ENCODE assay signal across 20 cellular contexts in the genomic region with DNA sequence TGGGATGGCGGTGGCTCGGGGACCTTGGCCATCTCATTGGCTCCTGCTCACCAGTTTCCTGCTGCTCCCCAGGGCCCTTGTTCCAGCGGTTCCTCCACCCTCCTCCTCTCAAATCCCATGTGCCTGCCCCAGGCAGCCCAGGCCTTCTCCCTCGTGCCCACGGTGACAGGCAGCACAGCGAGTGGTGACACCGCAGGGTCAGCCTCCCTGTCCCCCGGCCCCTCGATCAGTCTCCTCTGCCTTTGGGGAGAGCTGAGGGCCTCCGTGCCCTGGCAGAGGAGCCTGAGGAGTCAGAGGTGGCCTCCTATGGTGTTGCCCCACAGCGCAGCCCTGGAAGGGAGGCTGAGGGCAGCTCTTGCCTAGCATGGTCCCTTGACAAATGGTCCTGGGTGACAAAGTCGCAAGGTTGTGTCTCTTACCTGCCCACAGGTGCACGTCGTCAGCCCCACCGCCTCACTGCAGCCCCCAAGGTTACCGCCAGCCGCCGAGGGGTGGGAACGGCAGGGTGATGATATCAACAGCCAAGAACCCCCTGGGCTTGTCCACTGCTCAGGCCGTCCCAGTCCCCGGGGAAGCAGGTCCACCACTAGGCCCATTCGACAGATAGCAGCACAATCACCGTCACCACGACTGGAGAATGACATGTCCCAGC. TPM values are rescaled to one million over a fixed set of nuclear protein-coding genes. Genes with fewer than 3 reads are reported as not detected.
A peak's percentile ranks its signal among the peaks of the same experiment; 100 is the strongest.
DNase-seq lines count a peak whose midpoint lies in the region; ATAC-seq, FAIRE-seq and TF ChIP-seq lines count a peak whose summit lies in the region.
"Had no signal": no experiment of that assay in that cellular context is flagged by ENCODE, and none has a peak within 500 bp of the region (broad histone marks: within the 10 kb centered on the region; RNA-seq: fewer than 3 reads in every experiment).

No MANE protein-coding gene starts in this region.

- H3K27ac ChIP-seq in AG04450 (ENCODE audit: low read depth, low read length) (peak overlapping the region; percentile 61), Panc1 (ENCODE audit: low read length) (peak overlapping the region; percentile 94), endothelial cell of umbilical vein (ENCODE audit: insufficient read depth, low read depth, low read length) (peak overlapping the region; percentile 75), trophoblast cell (ENCODE audit: low read depth, low read length) (peak overlapping the region; percentile 4), esophagus squamous epithelium (no peak overlapping the region)

- H2BK12ac ChIP-seq in trophoblast cell (ENCODE audit: low read length), result peak overlapping the region; percentile 77

- peak overlapping the region; percentile 10 for H2BK120ac ChIP-seq in trophoblast cell (ENCODE audit: insufficient read depth, low read length, poor library complexity)

- no peak overlapping the region for H3K27ac Mint-ChIP-seq in Calu3 (ENCODE audit: unreplicated experiment)

- H3K9me1 ChIP-seq in endothelial cell of umbilical vein (replicated peaks; ENCODE audit: control insufficient read depth, extremely low read depth, insufficient read depth, low read length), result no peaks in the 10 kb centered on the region

- intact Hi-C loops in Panc1 (cut with micrococcal nuclease; ENCODE audit: unreplicated experiment), result no loop called here
- intact Hi-C loops in endothelial cell of umbilical vein (cut with micrococcal nuclease), result loop anchor here (2.0 kb wide), 1 partner anchor 175 kb away; no protein-coding TSS in a partner anchor
- intact Hi-C loops in esophagus squamous epithelium (cut with DNase I), result no loop called here
- intact Hi-C loops in Calu3 (cut with micrococcal nuclease; ENCODE audit: unreplicated experiment), result no loop called here

- peaks cover 42% of the 10 kb centered on the region for H3K79me1 ChIP-seq in trophoblast cell (ENCODE audit: low read length)

- H3K23ac ChIP-seq in trophoblast cell (ENCODE audit: low read length), result no peak overlapping the region

- no peaks in the 10 kb centered on the region for H3K9me3 Mint-ChIP-seq in Calu3 (ENCODE audit: low read depth, unreplicated experiment)
- H3K9me3 Mint-ChIP-seq: CD14-positive monocyte had no signal

- WGBS in trophoblast cell (ENCODE audit: extremely low coverage, insufficient coverage, insufficient read length), result no CpG with 5 or more reads among the region's 24 CpGs
- WGBS in esophagus squamous epithelium, 2 donors, result 85 to 97% methylated on average over 7 to 17 of the region's 24 CpGs

- no peak overlapping the region for H2BK5ac ChIP-seq in trophoblast cell (ENCODE audit: low read depth, low read length, poor library complexity)

- H3K4me2 ChIP-seq in endothelial cell of umbilical vein (ENCODE audit: insufficient read depth, low read length) (no peak overlapping the region), trophoblast cell (ENCODE audit: low read length) (no peak overlapping the region)

- FAIRE-seq in endothelial cell of umbilical vein (lab: Jason Lieb, UNC), result no peak
- FAIRE-seq: A204.1 had no signal

- peak overlapping the region; percentile 71 for H4K91ac ChIP-seq in trophoblast cell (ENCODE audit: low read depth, low read length)

- dilution Hi-C loops in endothelial cell of umbilical vein (cut with MboI; ENCODE audit: extremely low pct_ligation_motif_present, low sequenced_read_pairs), result loop anchor here (25.0 kb wide), 1 partner anchor 95 kb away; no protein-coding TSS in a partner anchor

- DNase-seq in AG04450 (ENCODE audit: low read depth, low spot score) (no peak), Panc1 (ENCODE audit: low read depth, low spot score) (no peak), endothelial cell of umbilical vein (ENCODE audit: low read depth, low spot score) (no peak), trophoblast cell (no peak), Ammon's horn (ENCODE audit: low spot score) (no peak), esophagus squamous epithelium (lab: John Stamatoyannopoulos, UW) (no peak), Calu3 (no peak)
- DNase-seq: DMS153, GDM1, GOT3, KG1, MV-4-11, NCI-H187, NCI-H226, NCI-H524 treated with DMSO at 0.1 percent for 48 hours, PC-3, SW 1271 had no signal

- H3K79me2 ChIP-seq in endothelial cell of umbilical vein (ENCODE audit: control insufficient read depth, insufficient read depth, low read length), result peaks cover 44% of the 10 kb centered on the region
- H3K79me2 ChIP-seq in trophoblast cell (ENCODE audit: control insufficient read depth, insufficient read depth, low read length, poor library complexity), result peaks cover 8% of the 10 kb centered on the region

- H3K4me1 Mint-ChIP-seq in Calu3 (ENCODE audit: low read depth, unreplicated experiment), result peaks cover 23% of the 10 kb centered on the region

- peak overlapping the region; percentile 89 for H2AK5ac ChIP-seq in trophoblast cell (ENCODE audit: low read length)

- TF ChIP-seq CTCF in AG04450 (IDR thresholded peaks at IDR 0.05; ENCODE audit: low read depth, low read length) (no peak), Panc1 (IDR thresholded peaks at IDR 0.05) (no peak), endothelial cell of umbilical vein (IDR thresholded peaks at IDR 0.05; ENCODE audit: extremely low read depth in 1 of 2, insufficient read depth in 1 of 2, low read depth in 1 of 2, low read length in 2 of 2) (no peak), esophagus squamous epithelium (IDR thresholded peaks at IDR 0.05) (no peak), Calu3 (IDR thresholded peaks at IDR 0.05; ENCODE audit: unreplicated experiment) (no peak)

- H3K4me3 Mint-ChIP-seq in Calu3 (ENCODE audit: low read depth, unreplicated experiment), result no peak overlapping the region
- H3K4me3 Mint-ChIP-seq: CD14-positive monocyte had no signal

- H3K36me3 Mint-ChIP-seq in Calu3 (ENCODE audit: insufficient read depth, unreplicated experiment), result peaks cover 14% of the 10 kb centered on the region

- POLR2A ChIA-PET in AG04450 (lab: Yijun Ruan, JAX) (interaction anchor here (2.9 kb wide), 1 partner anchor 22 kb away, joined by 12 read pairs; no protein-coding TSS in a partner anchor), Panc1 (lab: Charles Lee) (no interaction called here), endothelial cell of umbilical vein (lab: Charles Lee) (no interaction called here)

- no peak overlapping the region for H3K14ac ChIP-seq in trophoblast cell (ENCODE audit: low read length)

- TF ChIP-seq POLR2A in endothelial cell of umbilical vein (IDR thresholded peaks at IDR 0.05; ENCODE audit: low read depth, low read length) (no peak), esophagus squamous epithelium (IDR thresholded peaks at IDR 0.05) (no peak)

- H3K27me3 ChIP-seq in AG04450 (ENCODE audit: control insufficient read depth, insufficient read depth, low read length), result no peaks in the 10 kb centered on the region
- H3K27me3 ChIP-seq in Panc1 (ENCODE audit: control insufficient read depth, insufficient read depth, low read length), result no peaks in the 10 kb centered on the region
- no peaks in the 10 kb centered on the region for H3K27me3 ChIP-seq in endothelial cell of umbilical vein (ENCODE audit: control insufficient read depth in 2 of 2, insufficient read depth in 2 of 2, low read length in 2 of 2)
- no peaks in the 10 kb centered on the region for H3K27me3 ChIP-seq in trophoblast cell (ENCODE audit: insufficient read depth, low read length)
- H3K27me3 ChIP-seq in esophagus squamous epithelium, result no peaks in the 10 kb centered on the region

- H3K36me3 ChIP-seq in Panc1 (ENCODE audit: control insufficient read depth, insufficient read depth, low read length) (no peaks in the 10 kb centered on the region), endothelial cell of umbilical vein (ENCODE audit: control insufficient read depth in 2 of 2, extremely low read depth in 1 of 2, insufficient read depth in 2 of 2, low read length in 2 of 2) (peaks cover 3 to 20% of the 10 kb centered on the region in 2 experiments), trophoblast cell (ENCODE audit: control insufficient read depth in 1 of 2, insufficient read depth in 2 of 2, low read length in 2 of 2) (peaks cover 19 to 28% of the 10 kb centered on the region in 2 experiments), esophagus squamous epithelium (peaks cover 0 to 44% (median 4%) of the 10 kb centered on the region in 3 donors)

- H3K4ac ChIP-seq in trophoblast cell (ENCODE audit: low read depth, low read length), result peak overlapping the region; percentile 37

- H3K18ac ChIP-seq in trophoblast cell (ENCODE audit: low read length), result peak overlapping the region; percentile 71

- H3K27me3 Mint-ChIP-seq in Calu3 (ENCODE audit: unreplicated experiment), result no peaks in the 10 kb centered on the region

- CTCF ChIA-PET in AG04450 (lab: Charles Lee) (interaction anchor here (1.1 to 2.0 kb wide), 3 partner anchors 12 to 166 kb away, joined by 3 to 7 read pairs (median 4); no protein-coding TSS in a partner anchor), Panc1 (lab: Charles Lee) (no interaction called here), endothelial cell of umbilical vein (lab: Charles Lee) (interaction anchor here (4.7 kb wide), 1 partner anchor 175 kb away, joined by 29 read pairs; no protein-coding TSS in a partner anchor), Calu3 (lab: Charles Lee) (no interaction called here)

- H3K4me1 ChIP-seq in Panc1 (ENCODE audit: control insufficient read depth, insufficient read depth, low read length), result peaks cover 63% of the 10 kb centered on the region
- peaks cover 31% of the 10 kb centered on the region for H3K4me1 ChIP-seq in endothelial cell of umbilical vein (ENCODE audit: control insufficient read depth, extremely low read depth, insufficient read depth, low read length)
- H3K4me1 ChIP-seq in trophoblast cell (ENCODE audit: control insufficient read depth in 1 of 2, insufficient read depth in 2 of 2, low read length in 2 of 2), result peaks cover 41 to 53% of the 10 kb centered on the region in 2 experiments
- peaks cover 0 to 18% (median 0%) of the 10 kb centered on the region in 3 donors for H3K4me1 ChIP-seq in esophagus squamous epithelium

- in situ Hi-C loops in Panc1 (cut with HindIII; ENCODE audit: low pct_unique_long_range_greater_than_20kb, low sequenced_read_pairs), result no loop called here

- no peaks in the 10 kb centered on the region; the same call in 1 of the 2 replicates for H3K9me3 ChIP-seq in AG04450 (ENCODE audit: control insufficient read depth, insufficient read depth, low read length)
- no peaks in the 10 kb centered on the region for H3K9me3 ChIP-seq in Panc1 (ENCODE audit: control insufficient read depth, insufficient read depth, low read depth, low read length)
- H3K9me3 ChIP-seq in endothelial cell of umbilical vein (replicated peaks; ENCODE audit: control insufficient read depth, insufficient read depth, low read length), result no peaks in the 10 kb centered on the region
- no peaks in the 10 kb centered on the region for H3K9me3 ChIP-seq in trophoblast cell (ENCODE audit: insufficient read depth, low read depth, low read length)
- no peaks in the 10 kb centered on the region for H3K9me3 ChIP-seq in esophagus squamous epithelium

- no peak overlapping the region for H4K8ac ChIP-seq in trophoblast cell (ENCODE audit: low read depth, low read length)

- no peak overlapping the region for H3K4me3 ChIP-seq in AG04450 (ENCODE audit: low read depth, low read length)
- no peak overlapping the region for H3K4me3 ChIP-seq in Panc1 (ENCODE audit: low read depth in 2 of 2, low read length in 2 of 2)
- H3K4me3 ChIP-seq in endothelial cell of umbilical vein (replicated peaks in 1 of 3; ENCODE audit: insufficient read depth in 1 of 3, low read depth in 1 of 3, low read length in 3 of 3), result no peak overlapping the region
- H3K4me3 ChIP-seq in trophoblast cell (ENCODE audit: low read depth, low read length), result no peak overlapping the region
- no peak overlapping the region for H3K4me3 ChIP-seq in esophagus squamous epithelium

- no peak overlapping the region for H2AFZ ChIP-seq in endothelial cell of umbilical vein (ENCODE audit: low read depth, low read length)
- H2AFZ ChIP-seq in trophoblast cell (ENCODE audit: insufficient read depth, low read length, poor library complexity), result no peak overlapping the region

- ATAC-seq in Panc1 (no peak), HG02623 (IDR thresholded peaks at IDR 0.05; ENCODE audit: unreplicated experiment) (no peak)
- ATAC-seq: PC-3 had no signal

- H3K9ac ChIP-seq in endothelial cell of umbilical vein (replicated peaks; ENCODE audit: extremely low read depth, insufficient read depth, low read length) (no peak overlapping the region), trophoblast cell (ENCODE audit: low read length) (no peak overlapping the region)

- H4K20me1 ChIP-seq in endothelial cell of umbilical vein (replicated peaks; ENCODE audit: control insufficient read depth, extremely low read depth, insufficient read depth, low read length), result no peaks in the 10 kb centered on the region

- no peak overlapping the region for H4K12ac ChIP-seq in trophoblast cell (ENCODE audit: low read depth, low read length)

- BruUV-seq in Panc1 (replicated peaks; lab: Mats Ljungman, UMichigan), result no TSS peak
- no TSS peak for BruUV-seq in endothelial cell of umbilical vein (replicated peaks; lab: Mats Ljungman, UMichigan)
- BruUV-seq in Calu3 (replicated peaks; lab: Mats Ljungman, UMichigan), result no TSS peak

RNA-seq across cellular contexts. Expression of gene NEK6, which starts 49.8 kb away (rescaled TPM):
- 128 and 163 TPM in 2 replicates for polyA plus RNA-seq in AG04450 (2011; rRNA removed)
- polyA minus RNA-seq in AG04450 (2011; rRNA and poly(A)+ RNA removed), result 189 and 242 TPM in 2 replicates
- total RNA-seq in Panc1 (2021; ENCODE audit: unreplicated experiment), result 56.3 TPM
- polyA plus RNA-seq in Panc1 (2012; ENCODE audit: insufficient read length), result 74.0 TPM
- 65.9 and 67.1 TPM in 2 replicates for total RNA-seq in endothelial cell of umbilical vein
- 64.3 and 96.1 TPM in 2 replicates for polyA plus RNA-seq in endothelial cell of umbilical vein
- polyA plus RNA-seq in endothelial cell of umbilical vein (2011; cell fraction: cytosol; rRNA removed), result 77.1 and 88.2 TPM in 2 replicates
- 79.5 and 84.6 TPM in 2 replicates for polyA plus RNA-seq in endothelial cell of umbilical vein (2011; cell fraction: nucleus; rRNA removed)
- 62.6 and 78.9 TPM in 2 replicates for polyA plus RNA-seq in endothelial cell of umbilical vein (2012)
- 111 and 153 TPM in 2 replicates for polyA minus RNA-seq in endothelial cell of umbilical vein
- 5.1 TPM for polyA minus RNA-seq in endothelial cell of umbilical vein (2011; cell fraction: cytosol; rRNA and poly(A)+ RNA removed)
- 48.7 and 63.7 TPM in 2 replicates for polyA minus RNA-seq in endothelial cell of umbilical vein (2011; cell fraction: nucleus; rRNA and poly(A)+ RNA removed)
- polyA plus RNA-seq in trophoblast cell (2013), result 51.6 and 53.5 TPM in 2 replicates
- 10 to 100 TPM in 2 of 4 donors, 1 to 10 TPM in 2; 2.0 to 15.3 (median 7.3) TPM for total RNA-seq in esophagus squamous epithelium
- 42.2 and 43.0 TPM in 2 replicates for total RNA-seq in Calu3 (2022)

Comparison
In these comparisons a context has a peak if more than half of its experiments do, and no peak if none do; other contexts are left out.
1. H3K27ac ChIP-seq: peak in AG04450 (single experiment), Panc1 (single experiment), endothelial cell of umbilical vein (single experiment) and trophoblast cell (single experiment); none in esophagus squamous epithelium (0 of 4).
2. CTCF ChIA-PET loops: an anchor here in AG04450 (1.1 to 2.0 kb wide) and endothelial cell of umbilical vein (4.7 kb wide); none called in Panc1 and Calu3.